Comparison of ENCODE assay signal across 8 cellular contexts in the genomic region with DNA sequence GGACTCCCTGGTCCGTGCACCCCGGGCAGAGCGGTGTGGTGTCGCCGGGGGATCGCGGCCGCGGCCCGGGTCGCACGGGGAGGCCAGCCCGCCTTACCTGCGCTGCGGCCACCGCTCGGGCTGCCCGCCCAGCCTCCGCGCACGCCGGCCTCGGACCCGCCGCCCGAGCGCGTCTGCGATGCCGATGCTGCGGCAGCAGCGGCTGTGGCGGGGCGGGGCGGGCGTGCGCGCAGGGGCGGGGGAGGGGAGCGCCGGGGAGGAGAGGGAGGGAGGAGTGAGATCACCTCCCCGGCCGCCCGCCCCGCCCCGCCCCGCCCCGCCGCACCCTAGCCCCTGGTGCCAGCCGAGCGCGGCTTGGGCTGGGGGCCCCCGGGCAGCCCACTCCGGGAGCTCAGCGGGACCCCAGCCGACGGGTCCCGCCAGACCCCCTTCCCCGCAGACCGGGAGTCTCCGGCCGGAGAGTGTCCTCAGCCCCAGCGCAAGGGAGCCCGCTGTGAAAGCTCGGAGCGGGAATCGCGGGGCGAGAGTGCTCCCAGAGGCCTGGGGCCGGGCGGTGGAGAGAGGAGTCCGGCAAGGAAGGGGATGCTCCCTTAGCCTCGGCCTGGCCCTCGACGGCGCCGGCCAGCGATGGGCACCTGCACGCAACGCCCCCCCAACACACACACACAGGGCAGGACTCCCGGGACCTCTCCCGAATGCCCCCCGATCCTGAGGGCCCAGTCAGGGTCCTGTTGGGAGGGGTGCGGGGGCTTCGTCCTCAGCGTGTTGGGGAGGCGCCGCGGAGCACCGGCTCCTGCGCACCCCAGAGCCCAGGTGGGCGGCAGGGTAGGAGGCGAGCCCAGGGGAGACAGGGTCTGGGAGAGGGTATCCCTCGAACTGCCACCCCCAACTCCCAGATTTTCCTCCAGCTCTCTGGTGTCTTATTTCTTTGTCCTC.
DNase-seq lines count a peak whose midpoint lies in the region; ATAC-seq lines count a peak whose summit lies in the region.

TSS of gene L1CAM (minus strand) at position 206 of the 936 bp plus-strand sequence. CDS start 10,337 bp downstream, outside the sequence.

- peak within 1 kb of the TSS; percentile 50 for H3K4me3 ChIP-seq in neuron (ENCODE audit: low read length)

- H3K27me3 Mint-ChIP-seq in dendritic cell treated with granulocyte-macrophage colony-stimulating factor and Interleukin-4, amounts not matched to agents 40 ng/mL and 50 ng/mL, for 4 days: peaks cover 87% of the 10 kb centered on the region

- no peak within 1 kb of the TSS for H3K27ac Mint-ChIP-seq in dendritic cell treated with granulocyte-macrophage colony-stimulating factor and Interleukin-4, amounts not matched to agents 40 ng/mL and 50 ng/mL, for 4 days

- ATAC-seq in HG03135 (IDR thresholded peaks at IDR 0.05; ENCODE audit: unreplicated experiment): no peak

- H3K36me3 ChIP-seq in neuron (ENCODE audit: insufficient read depth, low read length): no peaks in the 10 kb centered on the region

- H3K9me3 ChIP-seq in neuron (ENCODE audit: low read length): no peaks in the 10 kb centered on the region

- peaks cover 10% of the 10 kb centered on the region for H3K4me1 Mint-ChIP-seq in dendritic cell treated with granulocyte-macrophage colony-stimulating factor and Interleukin-4, amounts not matched to agents 40 ng/mL and 50 ng/mL, for 4 days (ENCODE audit: low read depth)

- peak; percentile 37 for DNase-seq in EL
- peak; percentile 27 for DNase-seq in NCI-H774 (lab: John Stamatoyannopoulos, UW)
- DNase-seq in NCI-H446 (lab: John Stamatoyannopoulos, UW): no peak
- DNase-seq in SIG-M5 (lab: John Stamatoyannopoulos, UW): no peak
- DNase-seq in middle frontal gyrus (ENCODE audit: extremely low spot score, low spot score): no peak

- peaks cover 45% of the 10 kb centered on the region for H3K4me1 ChIP-seq in neuron (ENCODE audit: insufficient read depth, low read length)

- peak within 1 kb of the TSS; percentile 42 for H3K4me3 Mint-ChIP-seq in dendritic cell treated with granulocyte-macrophage colony-stimulating factor and Interleukin-4, amounts not matched to agents 40 ng/mL and 50 ng/mL, for 4 days

- no peaks in the 10 kb centered on the region for H3K36me3 Mint-ChIP-seq in dendritic cell treated with granulocyte-macrophage colony-stimulating factor and Interleukin-4, amounts not matched to agents 40 ng/mL and 50 ng/mL, for 4 days (ENCODE audit: low read depth)

- no peaks in the 10 kb centered on the region for H3K9me3 Mint-ChIP-seq in dendritic cell treated with granulocyte-macrophage colony-stimulating factor and Interleukin-4, amounts not matched to agents 40 ng/mL and 50 ng/mL, for 4 days

- H2AFZ ChIP-seq in neuron (ENCODE audit: low read depth, low read length): no peak within 1 kb of the TSS

- H3K27me3 ChIP-seq in neuron (ENCODE audit: insufficient read depth, low read length): peaks cover 17% of the 10 kb centered on the region

- intact Hi-C loops in dendritic cell treated with granulocyte-macrophage colony-stimulating factor and Interleukin-4, amounts not matched to agents 40 ng/mL and 50 ng/mL, for 4 days (cut with micrococcal nuclease): no loop called here

Comparison
In these comparisons a context has a peak if more than half of its experiments do, and no peak if none do; other contexts are left out.
1. DNase-seq: peak in EL (single experiment) and NCI-H774 (single experiment); none in NCI-H446 (0 of 2), SIG-M5 (single experiment) and middle frontal gyrus (single experiment).